ENCODE assay signal across 8 cellular contexts in the genomic region with DNA sequence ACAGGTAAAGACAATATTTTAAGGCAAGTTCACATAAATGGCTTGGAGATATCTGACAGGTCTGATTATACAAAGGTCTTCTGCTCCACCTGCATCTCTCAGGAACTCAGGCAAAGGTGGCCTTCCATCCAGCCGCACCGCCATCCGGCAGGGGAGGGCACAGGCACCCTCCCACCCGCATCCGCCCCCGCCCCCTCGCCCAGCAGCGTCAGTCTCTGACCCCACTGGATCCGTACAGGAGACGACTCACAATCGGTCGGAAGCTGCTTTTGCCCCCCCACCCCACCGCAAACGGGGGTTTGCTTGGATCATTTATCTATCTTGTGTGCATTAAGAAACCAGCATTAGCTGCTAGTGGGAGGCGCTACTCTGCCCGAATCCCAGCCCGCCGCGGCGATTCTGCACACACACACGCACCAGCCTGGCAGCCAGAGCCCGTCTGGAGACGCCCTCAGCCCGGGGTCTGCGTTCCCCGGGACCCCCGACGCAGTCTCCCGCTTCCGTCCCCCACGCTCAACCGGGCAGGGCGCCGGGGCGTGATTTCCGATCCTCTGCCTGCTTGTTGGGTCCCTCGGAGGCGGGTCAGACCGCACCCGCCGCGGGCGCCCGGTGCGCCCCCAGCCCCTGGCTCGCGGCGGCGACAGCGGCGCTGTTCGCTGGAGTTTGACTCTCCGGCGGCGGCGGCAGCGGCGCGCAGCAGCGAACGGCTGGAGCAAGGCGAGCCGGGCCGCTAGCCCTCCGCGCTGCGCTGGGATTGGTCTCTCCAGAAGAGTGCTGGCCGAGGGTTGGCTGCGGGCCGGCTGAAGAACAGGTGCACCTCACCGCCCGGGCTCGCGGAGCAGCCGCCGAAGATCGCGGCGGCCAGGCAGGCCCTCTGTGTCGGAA. TPM values are rescaled to one million over a fixed set of nuclear protein-coding genes. Genes with fewer than 3 reads are reported as not detected.
DNase-seq lines count a peak whose midpoint lies in the region; ATAC-seq, FAIRE-seq and TF ChIP-seq lines count a peak whose summit lies in the region.

No MANE protein-coding gene starts in this region.

- H3K4me1 ChIP-seq in HUES6 (ENCODE audit: control insufficient read depth, insufficient read depth, low read length) = peaks cover 21% of the 10 kb centered on the region; the same call in 1 of the 2 replicates
- H3K4me1 ChIP-seq in tibial artery = peaks cover 0 to 23% (median 19%) of the 10 kb centered on the region in 4 donors

- H3K4me3 ChIP-seq in HUES6 (ENCODE audit: low read depth, low read length) (peak overlapping the region; percentile 58), bronchial epithelial cell (ENCODE audit: low read depth, low read length) (no peak overlapping the region), kidney epithelial cell (ENCODE audit: low read depth, low read length) (peak overlapping the region; percentile 58), tibial artery (peak overlapping the region; percentile 36 to 53)

- no peak for TF ChIP-seq POLR2A in GM18505 (IDR thresholded peaks at IDR 0.05; ENCODE audit: borderline replicate concordance, extremely low read depth, insufficient read depth, insufficient read length)

- peaks cover 61% of the 10 kb centered on the region for H3K27me3 ChIP-seq in HUES6 (ENCODE audit: control insufficient read depth, insufficient read depth, low read length)
- H3K27me3 ChIP-seq in bronchial epithelial cell (ENCODE audit: control insufficient read depth, insufficient read depth, low read length) = peaks cover 18% of the 10 kb centered on the region
- peaks cover 21% of the 10 kb centered on the region for H3K27me3 ChIP-seq in kidney epithelial cell (ENCODE audit: control insufficient read depth, insufficient read depth, low read length)
- H3K27me3 ChIP-seq in tibial artery = peaks cover 0 to 36% of the 10 kb centered on the region in 2 donors

- intact Hi-C loops in tibial artery (cut with DNase I; ENCODE audit: low total_unique reads) = no loop called here

- no peaks in the 10 kb centered on the region for H3K9me3 ChIP-seq in HUES6 (ENCODE audit: control insufficient read depth, insufficient read depth, low read depth, low read length)
- H3K9me3 ChIP-seq in tibial artery = no peaks in the 10 kb centered on the region

- in situ Hi-C loops in Caki2 (cut with HindIII; ENCODE audit: low pct_unique_long_range_greater_than_20kb, low sequenced_read_pairs) = no loop called here

- ATAC-seq in HG02798 (IDR thresholded peaks at IDR 0.05; ENCODE audit: poor library complexity, unreplicated experiment) (no peak), HG02852 (IDR thresholded peaks at IDR 0.05; ENCODE audit: unreplicated experiment) (no peak), GM18505 (IDR thresholded peaks at IDR 0.05; ENCODE audit: unreplicated experiment) (no peak)

- no peak overlapping the region for H3K27ac ChIP-seq in HUES6 (ENCODE audit: low read depth, low read length)
- H3K27ac ChIP-seq in tibial artery = no peak overlapping the region

- no peak for FAIRE-seq in bronchial epithelial cell (lab: Jason Lieb, UNC)

- TF ChIP-seq CTCF in bronchial epithelial cell (IDR thresholded peaks at IDR 0.05; ENCODE audit: insufficient read depth, low read length, severe bottlenecking) (no peak), kidney epithelial cell (IDR thresholded peaks at IDR 0.05; ENCODE audit: insufficient read depth, low read length, poor library complexity, severe bottlenecking) (no peak), tibial artery (IDR thresholded peaks at IDR 0.05) (no peak)

- no peaks in the 10 kb centered on the region for H3K36me3 ChIP-seq in HUES6 (ENCODE audit: control insufficient read depth, insufficient read depth, low read length)
- no peaks in the 10 kb centered on the region for H3K36me3 ChIP-seq in bronchial epithelial cell (ENCODE audit: control insufficient read depth, insufficient read depth, low read length)
- no peaks in the 10 kb centered on the region for H3K36me3 ChIP-seq in kidney epithelial cell (ENCODE audit: control insufficient read depth, insufficient read depth, low read length)
- no peaks in the 10 kb centered on the region for H3K36me3 ChIP-seq in tibial artery

- DNase-seq in Caki2 (ENCODE audit: low read depth) (peak; percentile 69), bronchial epithelial cell (ENCODE audit: low read depth) (peak; percentile 1), kidney epithelial cell (ENCODE audit: low read depth) (peak; percentile 31), tibial artery (peak in 1 of 2 donors; percentile 24)

- no peak overlapping the region for H3K9ac ChIP-seq in HUES6 (ENCODE audit: low read length)

RNA-seq across cellular contexts. Expression of gene NRG3, which starts 0.8 kb away (rescaled TPM):
- 0.87 and 0.95 TPM in 2 replicates for total RNA-seq in Caki2 (2014; rRNA removed; shearing (Covaris generic); ENCODE audit: low replicate concordance)
- total RNA-seq in bronchial epithelial cell (not detected in 2 replicates), kidney epithelial cell (10.2 and 10.7 TPM in 2 replicates)
